Comparison of ENCODE assay signal across 1 cellular context in the genomic region with DNA sequence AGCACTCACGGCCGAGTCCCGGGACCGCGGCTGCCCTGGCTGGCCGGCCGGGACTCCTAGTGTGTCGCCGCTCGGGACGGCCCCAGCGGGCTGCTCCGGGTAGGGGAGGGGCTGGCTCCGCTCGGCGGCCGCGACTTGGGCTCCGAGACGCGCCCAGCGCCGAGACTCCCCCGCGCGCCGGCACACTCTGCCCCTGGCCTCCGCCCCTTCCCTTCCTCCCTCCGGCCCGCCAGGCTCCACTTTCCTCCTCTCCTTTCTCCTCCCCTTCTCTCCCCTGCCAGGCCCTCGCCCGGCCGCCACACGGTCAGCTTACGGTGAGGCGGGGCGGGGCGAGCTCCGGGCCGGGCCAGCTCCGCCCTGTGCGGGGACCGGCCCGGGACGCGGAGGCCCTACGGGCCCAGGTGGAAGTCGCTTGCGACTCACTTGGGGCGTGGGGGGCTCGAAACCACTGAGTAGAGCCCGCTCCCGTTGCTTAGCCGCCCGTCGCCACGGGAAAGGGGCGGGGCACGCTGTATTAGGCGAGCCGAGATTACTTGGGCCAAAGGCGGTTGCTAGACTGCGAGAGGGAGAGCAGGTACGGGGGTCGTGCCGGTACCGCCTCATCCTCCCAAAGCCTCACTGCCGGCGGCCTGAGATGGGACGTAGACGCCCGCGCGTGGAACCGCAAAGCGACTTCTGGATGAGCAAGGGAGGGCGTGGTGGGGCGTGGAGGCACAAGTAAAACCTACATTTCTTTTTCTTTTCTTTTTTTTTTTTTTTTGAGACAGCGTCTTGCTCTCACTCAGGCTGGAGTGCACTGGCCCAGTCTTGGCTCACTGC.
TF ChIP-seq lines count a peak whose summit lies in the region.

A gene with protein sequence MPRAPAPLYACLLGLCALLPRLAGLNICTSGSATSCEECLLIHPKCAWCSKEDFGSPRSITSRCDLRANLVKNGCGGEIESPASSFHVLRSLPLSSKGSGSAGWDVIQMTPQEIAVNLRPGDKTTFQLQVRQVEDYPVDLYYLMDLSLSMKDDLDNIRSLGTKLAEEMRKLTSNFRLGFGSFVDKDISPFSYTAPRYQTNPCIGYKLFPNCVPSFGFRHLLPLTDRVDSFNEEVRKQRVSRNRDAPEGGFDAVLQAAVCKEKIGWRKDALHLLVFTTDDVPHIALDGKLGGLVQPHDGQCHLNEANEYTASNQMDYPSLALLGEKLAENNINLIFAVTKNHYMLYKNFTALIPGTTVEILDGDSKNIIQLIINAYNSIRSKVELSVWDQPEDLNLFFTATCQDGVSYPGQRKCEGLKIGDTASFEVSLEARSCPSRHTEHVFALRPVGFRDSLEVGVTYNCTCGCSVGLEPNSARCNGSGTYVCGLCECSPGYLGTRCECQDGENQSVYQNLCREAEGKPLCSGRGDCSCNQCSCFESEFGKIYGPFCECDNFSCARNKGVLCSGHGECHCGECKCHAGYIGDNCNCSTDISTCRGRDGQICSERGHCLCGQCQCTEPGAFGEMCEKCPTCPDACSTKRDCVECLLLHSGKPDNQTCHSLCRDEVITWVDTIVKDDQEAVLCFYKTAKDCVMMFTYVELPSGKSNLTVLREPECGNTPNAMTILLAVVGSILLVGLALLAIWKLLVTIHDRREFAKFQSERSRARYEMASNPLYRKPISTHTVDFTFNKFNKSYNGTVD (minus strand): TSS at position 189 of the 819 bp plus-strand sequence. CDS start 365 bp downstream, outside the sequence.

TF ChIP-seq in K562, 482 proteins besides CTCF, POLR2A, EP300 and RAD21 (continued from another document):
- peak in 1 of 3 experiments; percentile 66 for TF ChIP-seq YY1 (IDR thresholded peaks at IDR 0.05; ENCODE audit: borderline replicate concordance in 1 of 3, control insufficient read depth in 1 of 3, extremely low read depth in 1 of 3, insufficient read depth in 3 of 3, insufficient read length in 1 of 3, insufficient replicate concordance in 2 of 3, low read depth in 1 of 3, low read length in 2 of 3)
- peak; percentile 33; the same call in 1 of the 2 replicates for TF ChIP-seq BCOR (IDR thresholded peaks at IDR 0.05)
- TF ChIP-seq L3MBTL2 (IDR thresholded peaks at IDR 0.05) = peak; percentile 37; the same call in 1 of the 2 replicates
- TF ChIP-seq TBP (optimal IDR thresholded peaks at IDR 0.05; ENCODE audit: low read depth, low read length) = peak; percentile 92
- no peak for TF ChIP-seq SAFB (IDR thresholded peaks at IDR 0.05; ENCODE audit: borderline replicate concordance, low read depth, low read length)
- TF ChIP-seq SUPT5H (IDR thresholded peaks at IDR 0.05) = peak; percentile 45
- TF ChIP-seq GABPB1 (CRISPR knock-in tag; IDR thresholded peaks at IDR 0.05) = 0 out of 2 replicates have a peak, but pooled peaks have one; percentile 30
- TF ChIP-seq PHF20 (IDR thresholded peaks at IDR 0.05; ENCODE audit: partially characterized antibody) = peak; percentile 54
- TF ChIP-seq, protein P1, sequence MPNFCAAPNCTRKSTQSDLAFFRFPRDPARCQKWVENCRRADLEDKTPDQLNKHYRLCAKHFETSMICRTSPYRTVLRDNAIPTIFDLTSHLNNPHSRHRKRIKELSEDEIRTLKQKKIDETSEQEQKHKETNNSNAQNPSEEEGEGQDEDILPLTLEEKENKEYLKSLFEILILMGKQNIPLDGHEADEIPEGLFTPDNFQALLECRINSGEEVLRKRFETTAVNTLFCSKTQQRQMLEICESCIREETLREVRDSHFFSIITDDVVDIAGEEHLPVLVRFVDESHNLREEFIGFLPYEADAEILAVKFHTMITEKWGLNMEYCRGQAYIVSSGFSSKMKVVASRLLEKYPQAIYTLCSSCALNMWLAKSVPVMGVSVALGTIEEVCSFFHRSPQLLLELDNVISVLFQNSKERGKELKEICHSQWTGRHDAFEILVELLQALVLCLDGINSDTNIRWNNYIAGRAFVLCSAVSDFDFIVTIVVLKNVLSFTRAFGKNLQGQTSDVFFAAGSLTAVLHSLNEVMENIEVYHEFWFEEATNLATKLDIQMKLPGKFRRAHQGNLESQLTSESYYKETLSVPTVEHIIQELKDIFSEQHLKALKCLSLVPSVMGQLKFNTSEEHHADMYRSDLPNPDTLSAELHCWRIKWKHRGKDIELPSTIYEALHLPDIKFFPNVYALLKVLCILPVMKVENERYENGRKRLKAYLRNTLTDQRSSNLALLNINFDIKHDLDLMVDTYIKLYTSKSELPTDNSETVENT (CRISPR knock-in tag; IDR thresholded peaks at IDR 0.05) = peak; percentile 81; the same call in 1 of the 2 replicates
- no peak for TF ChIP-seq ZNF324 (CRISPR knock-in tag; IDR thresholded peaks at IDR 0.05)
- peak; percentile 38; the same call in 1 of the 2 replicates for TF ChIP-seq HNRNPL (IDR thresholded peaks at IDR 0.05; ENCODE audit: low read depth, low read length)
- TF ChIP-seq TCF7 (IDR thresholded peaks at IDR 0.05; ENCODE audit: borderline replicate concordance) = no peak
- TF ChIP-seq, protein P2, sequence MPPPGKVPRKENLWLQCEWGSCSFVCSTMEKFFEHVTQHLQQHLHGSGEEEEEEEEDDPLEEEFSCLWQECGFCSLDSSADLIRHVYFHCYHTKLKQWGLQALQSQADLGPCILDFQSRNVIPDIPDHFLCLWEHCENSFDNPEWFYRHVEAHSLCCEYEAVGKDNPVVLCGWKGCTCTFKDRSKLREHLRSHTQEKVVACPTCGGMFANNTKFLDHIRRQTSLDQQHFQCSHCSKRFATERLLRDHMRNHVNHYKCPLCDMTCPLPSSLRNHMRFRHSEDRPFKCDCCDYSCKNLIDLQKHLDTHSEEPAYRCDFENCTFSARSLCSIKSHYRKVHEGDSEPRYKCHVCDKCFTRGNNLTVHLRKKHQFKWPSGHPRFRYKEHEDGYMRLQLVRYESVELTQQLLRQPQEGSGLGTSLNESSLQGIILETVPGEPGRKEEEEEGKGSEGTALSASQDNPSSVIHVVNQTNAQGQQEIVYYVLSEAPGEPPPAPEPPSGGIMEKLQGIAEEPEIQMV (tag; conservative IDR thresholded peaks at IDR 0.05; ENCODE audit: low read depth) = no peak
- peak; percentile 36; the same call in 1 of the 2 replicates for TF ChIP-seq SP1 (CRISPR knock-in tag; IDR thresholded peaks at IDR 0.05)
- TF ChIP-seq PHF8 (IDR thresholded peaks at IDR 0.05; ENCODE audit: borderline replicate concordance, low read length) = peak; percentile 32; the same call in 1 of the 2 replicates
- TF ChIP-seq CBX1 (IDR thresholded peaks at IDR 0.05; ENCODE audit: low read depth) = peak; percentile 28; the same call in 1 of the 2 replicates
- peak; percentile 61; the same call in 1 of the 2 replicates for TF ChIP-seq GATAD2A (IDR thresholded peaks at IDR 0.05)
- TF ChIP-seq RBFOX2 (IDR thresholded peaks at IDR 0.05; ENCODE audit: low read depth, low read length) = peak; percentile 63
- TF ChIP-seq HNRNPLL (IDR thresholded peaks at IDR 0.05; ENCODE audit: low read depth, low read length, poor library complexity, severe bottlenecking) = peak; percentile 53
- TF ChIP-seq, protein P3, sequence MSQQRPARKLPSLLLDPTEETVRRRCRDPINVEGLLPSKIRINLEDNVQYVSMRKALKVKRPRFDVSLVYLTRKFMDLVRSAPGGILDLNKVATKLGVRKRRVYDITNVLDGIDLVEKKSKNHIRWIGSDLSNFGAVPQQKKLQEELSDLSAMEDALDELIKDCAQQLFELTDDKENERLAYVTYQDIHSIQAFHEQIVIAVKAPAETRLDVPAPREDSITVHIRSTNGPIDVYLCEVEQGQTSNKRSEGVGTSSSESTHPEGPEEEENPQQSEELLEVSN (IDR thresholded peaks at IDR 0.05; ENCODE audit: borderline replicate concordance in 1 of 2, extremely low read depth in 1 of 2, insufficient read depth in 1 of 2, insufficient read length in 1 of 2, low read depth in 1 of 2, low read length in 1 of 2, poor library complexity in 1 of 2, severe bottlenecking in 1 of 2) = peak in 1 of 2 experiments; percentile 26
- peak; percentile 15 for TF ChIP-seq HNRNPH1 (optimal IDR thresholded peaks at IDR 0.05; ENCODE audit: low read depth, low read length)
- 0 out of 2 replicates have a peak, but pooled peaks have one; percentile 20 for TF ChIP-seq ERF (CRISPR knock-in tag; IDR thresholded peaks at IDR 0.05)
- TF ChIP-seq U2AF1 (optimal IDR thresholded peaks at IDR 0.05; ENCODE audit: low read depth, low read length) = no peak
- peak; percentile 50 for TF ChIP-seq HMGN3 (IDR thresholded peaks at IDR 0.05; ENCODE audit: borderline replicate concordance, extremely low read depth, insufficient read length, low read depth, low read length)
- peak; percentile 69 for TF ChIP-seq POLR2G (IDR thresholded peaks at IDR 0.05; ENCODE audit: low read depth, low read length)
- TF ChIP-seq CXXC5 (CRISPR knock-in tag; IDR thresholded peaks at IDR 0.05) = peak; percentile 80
